15 cellular contexts compared by ENCODE assay signal in genomic region chr22:40401981-40402406, GRCh38. TPM values are rescaled to one million over a fixed set of nuclear protein-coding genes. Genes with fewer than 3 reads are reported as not detected.
DNase-seq lines count a peak whose midpoint lies in the region; ATAC-seq and FAIRE-seq lines count a peak whose summit lies in the region.
"Had no signal": no experiment of that assay in that cellular context is flagged by ENCODE, and none has a peak within 500 bp of the region (broad histone marks: within the 10 kb centered on the region; RNA-seq: fewer than 3 reads in every experiment).

No MANE protein-coding gene starts in this region.

- no peaks in the 10 kb centered on the region for H3K27me3 Mint-ChIP-seq in activated T-cell treated with anti-CD3 and anti-CD28 coated beads, Interleukin-2, amount 50 U/mL, for 4 hours (ENCODE audit: low read depth)
- H3K27me3 Mint-ChIP-seq in T-cell = no peaks in the 10 kb centered on the region
- H3K27me3 Mint-ChIP-seq in central memory CD8-positive, alpha-beta T cell = no peaks in the 10 kb centered on the region
- H3K27me3 Mint-ChIP-seq in stimulated activated naive CD8-positive, alpha-beta T cell treated with anti-CD3 and anti-CD28 coated beads, Interleukin-15, amount 100 ng/mL, for 72 hours = no peaks in the 10 kb centered on the region

- peak overlapping the region; percentile 91 to 96 for H3K27ac Mint-ChIP-seq in T-cell
- peak overlapping the region; percentile 78 for H3K27ac Mint-ChIP-seq in central memory CD8-positive, alpha-beta T cell (ENCODE audit: low read depth)
- H3K27ac Mint-ChIP-seq in stimulated activated naive CD8-positive, alpha-beta T cell treated with anti-CD3 and anti-CD28 coated beads, Interleukin-15, amount 100 ng/mL, for 72 hours = peak overlapping the region; percentile 38 to 85
- H3K27ac Mint-ChIP-seq: WTC11 had no signal

- peak overlapping the region; percentile 56 for H3K4me3 Mint-ChIP-seq in activated T-cell treated with anti-CD3 and anti-CD28 coated beads, Interleukin-2, amount 50 U/mL, for 4 hours
- peak overlapping the region; percentile 54 to 80 (median 64) for H3K4me3 Mint-ChIP-seq in T-cell
- peak overlapping the region; percentile 79 for H3K4me3 Mint-ChIP-seq in central memory CD8-positive, alpha-beta T cell
- peak overlapping the region; percentile 55 to 63 for H3K4me3 Mint-ChIP-seq in stimulated activated naive CD8-positive, alpha-beta T cell treated with anti-CD3 and anti-CD28 coated beads, Interleukin-15, amount 100 ng/mL, for 72 hours
- H3K4me3 Mint-ChIP-seq: WTC11 had no signal

- FAIRE-seq in HTR-8/SVneo (lab: Jason Lieb, UNC) = no peak
- FAIRE-seq: endothelial cell of umbilical vein had no signal

- POLR2A ChIA-PET in T-cell (lab: Charles Lee) = no interaction called here

- peaks cover 61% of the 10 kb centered on the region for H3K4me1 Mint-ChIP-seq in activated T-cell treated with anti-CD3 and anti-CD28 coated beads, Interleukin-2, amount 50 U/mL, for 4 hours (ENCODE audit: low read depth)
- peaks cover 65 to 68% (median 68%) of the 10 kb centered on the region in 3 donors for H3K4me1 Mint-ChIP-seq in T-cell
- H3K4me1 Mint-ChIP-seq in central memory CD8-positive, alpha-beta T cell = peaks cover 58% of the 10 kb centered on the region
- H3K4me1 Mint-ChIP-seq in stimulated activated naive CD8-positive, alpha-beta T cell treated with anti-CD3 and anti-CD28 coated beads, Interleukin-15, amount 100 ng/mL, for 72 hours = peaks cover 76% of the 10 kb centered on the region

- no peaks in the 10 kb centered on the region for H3K9me3 Mint-ChIP-seq in activated T-cell treated with anti-CD3 and anti-CD28 coated beads, Interleukin-2, amount 50 U/mL, for 4 hours
- no peaks in the 10 kb centered on the region for H3K9me3 Mint-ChIP-seq in T-cell
- no peaks in the 10 kb centered on the region for H3K9me3 Mint-ChIP-seq in central memory CD8-positive, alpha-beta T cell
- H3K9me3 Mint-ChIP-seq in stimulated activated naive CD8-positive, alpha-beta T cell treated with anti-CD3 and anti-CD28 coated beads, Interleukin-15, amount 100 ng/mL, for 72 hours = no peaks in the 10 kb centered on the region
- H3K9me3 Mint-ChIP-seq: WTC11 had no signal

- peaks cover 17% of the 10 kb centered on the region for H3K36me3 Mint-ChIP-seq in activated T-cell treated with anti-CD3 and anti-CD28 coated beads, Interleukin-2, amount 50 U/mL, for 4 hours (ENCODE audit: insufficient read depth)
- peaks cover 27% of the 10 kb centered on the region for H3K36me3 Mint-ChIP-seq in T-cell
- peaks cover 17% of the 10 kb centered on the region for H3K36me3 Mint-ChIP-seq in central memory CD8-positive, alpha-beta T cell (ENCODE audit: insufficient read depth)

- peak; percentile 52 to 67 for ATAC-seq in activated T-cell treated with anti-CD3 and anti-CD28 coated beads, Interleukin-2, amount 50 U/mL, for 4 hours
- ATAC-seq in T-cell (replicated peaks in 1 of 4) = peak; percentile 20 to 30 (median 26)
- peak; percentile 21 for ATAC-seq in central memory CD8-positive, alpha-beta T cell (replicated peaks; ENCODE audit: extremely low read depth, poor library complexity, severe bottlenecking)
- peak; percentile 72 for ATAC-seq in stimulated activated naive CD8-positive, alpha-beta T cell treated with anti-CD3 and anti-CD28 coated beads, Interleukin-15, amount 100 ng/mL, for 72 hours
- ATAC-seq: Panc1, WTC11 had no signal

- CTCF ChIA-PET in T-cell (lab: Charles Lee) = no interaction called here

- no peak for DNase-seq in activated T-cell treated with anti-CD3 and anti-CD28 coated beads, Interleukin-2, amount 50 U/mL, for 4 hours
- DNase-seq in activated T-cell treated with anti-CD3 and anti-CD28 coated beads, Interleukin-2, amount 50 U/mL, for 1 hour = no peak
- DNase-seq in T-cell (no peak), NCI-H82 treated with DMSO at 0.1 percent for 48 hours (lab: John Stamatoyannopoulos, UW; ENCODE audit: unreplicated experiment) (no peak), NCI-H2029 (lab: John Stamatoyannopoulos, UW) (no peak), HTR-8/SVneo (ENCODE audit: insufficient read length, low spot score) (no peak)
- DNase-seq in central memory CD8-positive, alpha-beta T cell (ENCODE audit: low spot score in 2 of 2) = no peak
- peak in 1 of 2 donors; percentile 41 for DNase-seq in stimulated activated naive CD8-positive, alpha-beta T cell treated with anti-CD3 and anti-CD28 coated beads, Interleukin-15, amount 100 ng/mL, for 72 hours
- DNase-seq: H7, NCI-H187 treated with DMSO at 0.1 percent for 48 hours, NCI-H526, nucleus accumbens had no signal

RNA-seq across cellular contexts. Expression of gene SGSM3, which starts 31.6 kb away (rescaled TPM):
- total RNA-seq in activated T-cell treated with anti-CD3 and anti-CD28 coated beads, Interleukin-2, amount 50 U/mL, for 4 hours = 10 to 100 TPM; 27.4 to 32.4 (median 32.2) TPM
- 100 to 1,000 TPM in 3 of 5 donors, 10 to 100 TPM in 2; 89.4 to 116 (median 101) TPM for total RNA-seq in T-cell

RNA-seq across cellular contexts. Expression of gene ADSL, which starts 55.7 kb away (rescaled TPM):
- 100 to 1,000 TPM; 183 to 218 (median 204) TPM for total RNA-seq in activated T-cell treated with anti-CD3 and anti-CD28 coated beads, Interleukin-2, amount 50 U/mL, for 4 hours
- 10 to 100 TPM; 64.0 to 84.3 (median 75.1) TPM for total RNA-seq in T-cell

Comparison
In these comparisons a context has a peak if more than half of its experiments do, and no peak if none do; other contexts are left out.
1. ATAC-seq: peak in every context shown above with its lines; median percentile 72 in stimulated activated naive CD8-positive, alpha-beta T cell treated with anti-CD3 and anti-CD28 coated beads, Interleukin-15, amount 100 ng/mL, for 72 hours; 60 in activated T-cell treated with anti-CD3 and anti-CD28 coated beads, Interleukin-2, amount 50 U/mL, for 4 hours; 26 in T-cell; 21 in central memory CD8-positive, alpha-beta T cell.